Comparison of ENCODE assay signal across 2 cellular contexts in genomic region chr5:31333475-31333874, GRCh38.
TF ChIP-seq lines count a peak whose summit lies in the region.

No MANE protein-coding gene starts in this region.

TF ChIP-seq in SK-N-SH, 30 proteins besides CTCF, POLR2A, EP300 and RAD21 (continued from another document):
- TF ChIP-seq SMC3 (IDR thresholded peaks at IDR 0.05; ENCODE audit: low read depth, low read length) (no peak), CHD2 (IDR thresholded peaks at IDR 0.05; ENCODE audit: low read length, partially characterized antibody) (no peak), REST (IDR thresholded peaks at IDR 0.05; ENCODE audit: low read depth, low read length) (no peak), ELF1 (IDR thresholded peaks at IDR 0.05) (no peak), MXI1 (IDR thresholded peaks at IDR 0.05; ENCODE audit: low read depth, low read length) (no peak), NRF1 (IDR thresholded peaks at IDR 0.05; ENCODE audit: low read depth, low read length) (no peak)

TF ChIP-seq in SK-N-SH treated with all-trans-retinoic acid at 6 μM for 48 hours, 23 proteins besides CTCF, POLR2A, EP300 and RAD21 (continued from another document):
- TF ChIP-seq, protein P1, sequence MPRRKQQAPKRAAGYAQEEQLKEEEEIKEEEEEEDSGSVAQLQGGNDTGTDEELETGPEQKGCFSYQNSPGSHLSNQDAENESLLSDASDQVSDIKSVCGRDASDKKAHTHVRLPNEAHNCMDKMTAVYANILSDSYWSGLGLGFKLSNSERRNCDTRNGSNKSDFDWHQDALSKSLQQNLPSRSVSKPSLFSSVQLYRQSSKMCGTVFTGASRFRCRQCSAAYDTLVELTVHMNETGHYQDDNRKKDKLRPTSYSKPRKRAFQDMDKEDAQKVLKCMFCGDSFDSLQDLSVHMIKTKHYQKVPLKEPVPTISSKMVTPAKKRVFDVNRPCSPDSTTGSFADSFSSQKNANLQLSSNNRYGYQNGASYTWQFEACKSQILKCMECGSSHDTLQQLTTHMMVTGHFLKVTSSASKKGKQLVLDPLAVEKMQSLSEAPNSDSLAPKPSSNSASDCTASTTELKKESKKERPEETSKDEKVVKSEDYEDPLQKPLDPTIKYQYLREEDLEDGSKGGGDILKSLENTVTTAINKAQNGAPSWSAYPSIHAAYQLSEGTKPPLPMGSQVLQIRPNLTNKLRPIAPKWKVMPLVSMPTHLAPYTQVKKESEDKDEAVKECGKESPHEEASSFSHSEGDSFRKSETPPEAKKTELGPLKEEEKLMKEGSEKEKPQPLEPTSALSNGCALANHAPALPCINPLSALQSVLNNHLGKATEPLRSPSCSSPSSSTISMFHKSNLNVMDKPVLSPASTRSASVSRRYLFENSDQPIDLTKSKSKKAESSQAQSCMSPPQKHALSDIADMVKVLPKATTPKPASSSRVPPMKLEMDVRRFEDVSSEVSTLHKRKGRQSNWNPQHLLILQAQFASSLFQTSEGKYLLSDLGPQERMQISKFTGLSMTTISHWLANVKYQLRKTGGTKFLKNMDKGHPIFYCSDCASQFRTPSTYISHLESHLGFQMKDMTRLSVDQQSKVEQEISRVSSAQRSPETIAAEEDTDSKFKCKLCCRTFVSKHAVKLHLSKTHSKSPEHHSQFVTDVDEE (CRISPR knock-in tag; IDR thresholded peaks at IDR 0.05): no peak
- TF ChIP-seq ZFP30 (CRISPR knock-in tag; IDR thresholded peaks at IDR 0.05) (no peak), TOX (CRISPR knock-in tag; IDR thresholded peaks at IDR 0.05; ENCODE audit: borderline replicate concordance) (no peak), RARB (CRISPR knock-in tag; IDR thresholded peaks at IDR 0.05) (no peak), ISL1 (CRISPR knock-in tag; IDR thresholded peaks at IDR 0.05) (no peak), CSDC2 (CRISPR knock-in tag; IDR thresholded peaks at IDR 0.05) (no peak), ZFP3 (CRISPR knock-in tag; IDR thresholded peaks at IDR 0.05) (no peak), ZNF70 (CRISPR knock-in tag; IDR thresholded peaks at IDR 0.05) (no peak), ZNF565 (CRISPR knock-in tag; conservative IDR thresholded peaks at IDR 0.05; ENCODE audit: low read depth) (no peak), PATZ1 (CRISPR knock-in tag; IDR thresholded peaks at IDR 0.05; ENCODE audit: borderline replicate concordance) (no peak), ZC3H10 (CRISPR knock-in tag; IDR thresholded peaks at IDR 0.05) (no peak), TCF4 (CRISPR knock-in tag; IDR thresholded peaks at IDR 0.05; ENCODE audit: borderline replicate concordance) (no peak), OSR1 (CRISPR knock-in tag; IDR thresholded peaks at IDR 0.05) (no peak), CSRNP3 (CRISPR knock-in tag; IDR thresholded peaks at IDR 0.05) (no peak)
